Comparison of ENCODE assay signal across 9 cellular contexts in genomic region chr2:201466050-201466660, GRCh38. TPM values are rescaled to one million over a fixed set of nuclear protein-coding genes. Genes with fewer than 3 reads are reported as not detected.
DNase-seq lines count a peak whose midpoint lies in the region; ATAC-seq, FAIRE-seq and TF ChIP-seq lines count a peak whose summit lies in the region.
"Had no signal": no experiment of that assay in that cellular context is flagged by ENCODE, and none has a peak within 500 bp of the region (broad histone marks: within the 10 kb centered on the region; RNA-seq: fewer than 3 reads in every experiment).

No MANE protein-coding gene starts in this region.

- H2BK120ac ChIP-seq in H9 (ENCODE audit: low read depth, low read length, poor library complexity, severe bottlenecking), result no peak overlapping the region

- H3K56ac ChIP-seq in H9 (ENCODE audit: insufficient read length, low read depth, low read length), result no peak overlapping the region

- H2BK15ac ChIP-seq in H9 (ENCODE audit: low read depth, low read length), result no peak overlapping the region

- no peak overlapping the region for H3K14ac ChIP-seq in H9 (ENCODE audit: insufficient read depth, low read length)

- no peak overlapping the region for H3K4ac ChIP-seq in H9 (ENCODE audit: low read depth, low read length)

- H3K4me3 Mint-ChIP-seq in H9 (no peak overlapping the region), astrocyte (ENCODE audit: unreplicated experiment) (no peak overlapping the region)
- H3K4me3 Mint-ChIP-seq: activated T-cell treated with anti-CD3 and anti-CD28 coated beads, Interleukin-2, amount 50 U/mL, for 72 hours had no signal

- H3K79me1 ChIP-seq in H9 (ENCODE audit: insufficient read depth, low read depth, low read length, poor library complexity, severe bottlenecking), result no peaks in the 10 kb centered on the region

- H3K23me2 ChIP-seq in H9 (ENCODE audit: insufficient read length, low read depth, low read length, poor library complexity, severe bottlenecking), result no peaks in the 10 kb centered on the region

- no peak overlapping the region for H3T11ph ChIP-seq in H9 (ENCODE audit: low read length)

- H3K9ac ChIP-seq in H9 (ENCODE audit: extremely low read depth, insufficient read length, low read length), result no peak overlapping the region
- peak overlapping the region; percentile 24 for H3K9ac ChIP-seq in astrocyte (ENCODE audit: low read length)
- H3K9ac ChIP-seq in stomach smooth muscle (ENCODE audit: low read length in 2 of 2), result peak overlapping the region in 1 of 2 donors; percentile 33

- H3K9me3 Mint-ChIP-seq in H9 (no peaks in the 10 kb centered on the region), astrocyte (ENCODE audit: unreplicated experiment) (peaks cover 7% of the 10 kb centered on the region)
- H3K9me3 Mint-ChIP-seq: activated T-cell treated with anti-CD3 and anti-CD28 coated beads, Interleukin-2, amount 50 U/mL, for 72 hours had no signal

- H3K4me3 ChIP-seq in astrocyte (ENCODE audit: insufficient read depth, low read depth, low read length) (no peak overlapping the region), left ventricle myocardium inferior (no peak overlapping the region), stomach smooth muscle (ENCODE audit: low read length in 2 of 2) (no peak overlapping the region)

- no CpG with 5 or more reads among the region's 3 CpGs for WGBS in H9 (ENCODE audit: extremely low coverage, insufficient read length, low lambda C conversion rate)

- no peak overlapping the region for H2BK12ac ChIP-seq in H9 (ENCODE audit: insufficient read length, low read depth, low read length)

- H3K27me3 ChIP-seq in H9 (ENCODE audit: insufficient read depth, low read length) (no peaks in the 10 kb centered on the region), astrocyte (ENCODE audit: insufficient read depth, low read length) (no peaks in the 10 kb centered on the region), left ventricle myocardium inferior (ENCODE audit: low read depth) (no peaks in the 10 kb centered on the region), stomach smooth muscle (ENCODE audit: control insufficient read depth in 1 of 2, insufficient read depth in 2 of 2, low read length in 2 of 2) (no peaks in the 10 kb centered on the region)

- H3K4me1 ChIP-seq in H9 (ENCODE audit: insufficient read depth, low read length) (no peaks in the 10 kb centered on the region; the same call in 1 of the 2 replicates), astrocyte (ENCODE audit: insufficient read depth, low read length) (peaks cover 23% of the 10 kb centered on the region), left ventricle myocardium inferior (peaks cover 31% of the 10 kb centered on the region), stomach smooth muscle (ENCODE audit: control insufficient read depth, insufficient read depth, low read length) (peaks cover 9% of the 10 kb centered on the region)

- no peak for ATAC-seq in HG03520 (IDR thresholded peaks at IDR 0.05; ENCODE audit: unreplicated experiment)
- ATAC-seq in GM21786 (IDR thresholded peaks at IDR 0.05; ENCODE audit: unreplicated experiment), result no peak
- ATAC-seq: activated T-cell treated with anti-CD3 and anti-CD28 coated beads, Interleukin-2, amount 50 U/mL, for 72 hours had no signal

- H3K36me3 ChIP-seq in astrocyte (ENCODE audit: insufficient read depth, low read length) (peaks cover 3% of the 10 kb centered on the region), left ventricle myocardium inferior (peaks cover 70% of the 10 kb centered on the region), stomach smooth muscle (ENCODE audit: control insufficient read depth in 2 of 2, insufficient read depth in 2 of 2, low read length in 2 of 2) (peaks cover 16 to 46% of the 10 kb centered on the region in 2 donors)

- H4K8ac ChIP-seq in H9 (replicated peaks; ENCODE audit: insufficient read length, low read depth, low read length), result no peak overlapping the region

- no peak overlapping the region for H3K18ac ChIP-seq in H9 (ENCODE audit: insufficient read length, low read depth, low read length)

- H3K36me3 Mint-ChIP-seq in H9 (ENCODE audit: insufficient read depth in 1 of 3, low read depth in 3 of 3) (peaks cover 13 to 30% (median 17%) of the 10 kb centered on the region in 3 experiments), astrocyte (ENCODE audit: low read depth, unreplicated experiment) (peaks cover 29% of the 10 kb centered on the region)

- no peak overlapping the region for H2AK5ac ChIP-seq in H9 (ENCODE audit: insufficient read length, low read length)

- H2BK20ac ChIP-seq in H9 (ENCODE audit: low read depth, low read length, poor library complexity, severe bottlenecking), result no peak overlapping the region

- no peak overlapping the region for H4K91ac ChIP-seq in H9 (ENCODE audit: insufficient read length, low read depth, low read length)

- H3K27me3 Mint-ChIP-seq in H9 (ENCODE audit: low read depth), result no peaks in the 10 kb centered on the region
- no peaks in the 10 kb centered on the region for H3K27me3 Mint-ChIP-seq in astrocyte (ENCODE audit: low read depth, unreplicated experiment)

- no peak overlapping the region for H3K4me2 ChIP-seq in H9 (ENCODE audit: insufficient read depth, insufficient read length, low read length)
- H3K4me2 ChIP-seq in astrocyte (ENCODE audit: low read length), result peak overlapping the region; percentile 44

- H3K23ac ChIP-seq in H9 (ENCODE audit: insufficient read length, low read depth, low read length), result no peak overlapping the region

- H3K4me1 Mint-ChIP-seq in H9, result peaks cover 8% of the 10 kb centered on the region in 2 experiments
- peaks cover 25% of the 10 kb centered on the region for H3K4me1 Mint-ChIP-seq in astrocyte (ENCODE audit: low read depth, unreplicated experiment)

- H3K9me3 ChIP-seq in H9 (ENCODE audit: control insufficient read depth, low read depth, low read length) (no peaks in the 10 kb centered on the region), astrocyte (ENCODE audit: insufficient read depth, low read depth, low read length) (no peaks in the 10 kb centered on the region), left ventricle myocardium inferior (replicated peaks) (peaks cover 6% of the 10 kb centered on the region), stomach smooth muscle (ENCODE audit: control insufficient read depth in 2 of 2, low read length in 2 of 2) (no peaks in the 10 kb centered on the region)

- H4K5ac ChIP-seq in H9 (ENCODE audit: insufficient read length, low read depth, low read length), result no peak overlapping the region

- intact Hi-C loops in left ventricle myocardium inferior (cut with micrococcal nuclease), result no loop called here

- TF ChIP-seq CTCF in H9 (conservative IDR thresholded peaks at IDR 0.05) (no peak), astrocyte (IDR thresholded peaks at IDR 0.05; ENCODE audit: insufficient read depth, low read depth, low read length) (no peak), left ventricle myocardium inferior (IDR thresholded peaks at IDR 0.05; ENCODE audit: borderline replicate concordance) (no peak)

- H3K79me2 ChIP-seq in H9 (ENCODE audit: insufficient read depth, low read length) (no peaks in the 10 kb centered on the region), astrocyte (ENCODE audit: insufficient read depth, low read length) (no peaks in the 10 kb centered on the region)

- H2BK5ac ChIP-seq in H9 (ENCODE audit: insufficient read length, low read length), result no peak overlapping the region

- DNase-seq in H9 (no peak), astrocyte (ENCODE audit: low read depth) (peak; percentile 79), left ventricle myocardium inferior (no peak), NCI-H2029 treated with DMSO at 0.1 percent for 48 hours (lab: John Stamatoyannopoulos, UW) (no peak), SIG-M5 (lab: John Stamatoyannopoulos, UW) (no peak)
- DNase-seq: activated T-cell treated with anti-CD3 and anti-CD28 coated beads, Interleukin-2, amount 50 U/mL, for 72 hours had no signal

- H4K20me1 ChIP-seq in H9 (ENCODE audit: control insufficient read depth, insufficient read depth, insufficient read length), result no peaks in the 10 kb centered on the region
- no peaks in the 10 kb centered on the region for H4K20me1 ChIP-seq in astrocyte (ENCODE audit: insufficient read depth, low read length)

- H3K27ac ChIP-seq in H9 (ENCODE audit: insufficient read length, low read depth, low read length), result no peak overlapping the region
- peak overlapping the region; percentile 44 for H3K27ac ChIP-seq in astrocyte (ENCODE audit: low read depth, low read length)
- H3K27ac ChIP-seq in left ventricle myocardium inferior (replicated peaks), result peak overlapping the region; percentile 65
- H3K27ac ChIP-seq in stomach smooth muscle (ENCODE audit: low read length), result peak overlapping the region; percentile 13

- H3K27ac Mint-ChIP-seq in H9 (0 out of 7 replicates have a peak overlapping the region, but pooled peaks of 2 of the 3 experiments have one; percentile 19 to 58), astrocyte (ENCODE audit: unreplicated experiment) (peak overlapping the region; percentile 88)
- H3K27ac Mint-ChIP-seq: activated T-cell treated with anti-CD3 and anti-CD28 coated beads, Interleukin-2, amount 50 U/mL, for 72 hours had no signal

- H2AFZ ChIP-seq in H9 (ENCODE audit: low read length), result no peak overlapping the region
- H2AFZ ChIP-seq in astrocyte (ENCODE audit: low read depth, low read length), result no peak overlapping the region

- FAIRE-seq in astrocyte (lab: Jason Lieb, UNC), result no peak

RNA-seq across cellular contexts. Expression of gene STRADB, which starts 14.6 kb away (rescaled TPM):
- 40.5 and 48.4 TPM in 2 replicates for total RNA-seq in H9 (2021)
- 39.9 and 40.5 TPM in 2 replicates for total RNA-seq in astrocyte
- total RNA-seq in left ventricle myocardium inferior, result 57.5 TPM

RNA-seq across cellular contexts. Expression of gene TRAK2, which starts 14.9 kb away (rescaled TPM):
- total RNA-seq in H9 (2021) (13.8 and 14.2 TPM in 2 replicates), astrocyte (38.8 and 39.1 TPM in 2 replicates), left ventricle myocardium inferior (169 TPM)
